Comparison of ENCODE assay signal across 1 cellular context in the genomic region with DNA sequence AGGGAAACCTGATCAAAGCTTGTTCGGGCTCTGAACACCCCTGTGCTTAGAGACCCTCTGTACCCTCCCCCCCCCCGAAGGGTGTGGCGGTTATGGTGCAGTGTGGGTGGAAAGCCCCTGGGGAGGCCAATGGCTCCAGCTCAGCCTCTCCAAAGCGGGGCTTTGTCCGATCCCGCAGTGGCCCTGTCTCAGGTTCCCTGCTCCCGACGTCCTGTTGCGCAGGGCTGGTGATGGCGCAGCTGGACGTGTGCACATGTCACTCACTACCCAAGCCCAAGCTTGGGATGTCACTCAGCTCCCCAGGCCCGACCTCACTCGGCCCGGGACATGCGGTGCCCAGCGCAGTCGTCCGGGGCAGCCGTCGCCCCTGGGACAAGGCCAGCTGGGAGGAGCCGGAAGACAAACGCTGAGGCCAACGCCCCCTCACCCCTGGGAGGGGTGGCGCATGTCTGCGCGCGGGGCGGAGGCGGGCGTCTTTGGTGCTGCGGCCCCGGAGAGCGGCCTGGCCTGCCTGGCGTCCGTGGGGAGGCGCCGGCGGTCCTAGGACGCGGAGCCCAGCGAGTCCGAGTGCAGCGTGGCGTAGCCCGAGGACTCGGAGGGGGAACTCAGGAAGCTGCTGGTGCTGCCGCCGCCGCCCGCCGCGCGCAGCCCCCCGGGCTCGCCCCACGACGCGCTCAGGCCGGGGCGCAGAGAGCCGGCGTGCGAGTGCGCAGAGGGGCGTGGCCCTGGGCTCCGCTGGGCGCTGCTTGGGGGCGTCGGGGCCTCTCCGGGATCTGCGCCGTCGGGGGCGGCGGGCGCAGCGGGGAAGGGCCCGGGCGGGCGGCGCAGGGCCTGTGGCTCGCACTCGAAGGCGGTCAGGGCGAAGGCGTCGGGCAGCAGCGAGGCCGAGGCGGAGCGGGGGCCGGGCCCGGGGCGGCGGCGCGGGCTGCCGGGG.
TF ChIP-seq lines count a peak whose summit lies in the region.

No MANE protein-coding gene starts in this region.

TF ChIP-seq in IMR-90, 13 proteins besides CTCF, POLR2A, EP300 and RAD21:
- no peak for TF ChIP-seq ELK1 (IDR thresholded peaks at IDR 0.05; ENCODE audit: borderline replicate concordance, low read depth, low read length)
TF ChIP-seq in IMR-90: peak in this region for 0.
